Comparison of ENCODE assay signal across 21 cellular contexts in genomic region chr14:91854327-91854934, GRCh38. TPM values are rescaled to one million over a fixed set of nuclear protein-coding genes. Genes with fewer than 3 reads are reported as not detected.
A peak's percentile ranks its signal among the peaks of the same experiment; 100 is the strongest.
DNase-seq lines count a peak whose midpoint lies in the region; ATAC-seq and TF ChIP-seq lines count a peak whose summit lies in the region.
"Had no signal": no experiment of that assay in that cellular context is flagged by ENCODE, and none has a peak within 500 bp of the region (broad histone marks: within the 10 kb centered on the region; RNA-seq: fewer than 3 reads in every experiment).

No MANE protein-coding gene starts in this region.

- peak overlapping the region; percentile 75 for H3K4me3 Mint-ChIP-seq in T-helper 17 cell
- H3K4me3 Mint-ChIP-seq: activated naive CD8-positive, alpha-beta T cell treated with anti-CD3 and anti-CD28 coated beads, Interleukin-2, amount 10 ng/mL, durations not matched to agents 7 days and 5 days; activated T-helper 1 cell treated with anti-CD3 and anti-CD28 coated beads, Interleukin-12 subunit alpha, Interleukin-12 subunit beta, Interleukin-2, Interleukin-4 antibody, amounts not matched to agents 30 ng/mL and 10 ng/mL and 1 ng/mL, durations not matched to agents 14 hours and 24 hours and 36 hours had no signal

- ATAC-seq in Right ventricle myocardium superior (ENCODE audit: poor library complexity) (peak; percentile 26), T-helper 17 cell (no peak), left ventricle myocardium superior (peak; percentile 53), thoracic aorta (ENCODE audit: insufficient number of reproducible peaks, low FRiP score, low read depth) (no peak), foreskin keratinocyte (no peak)
- ATAC-seq: left colon had no signal

- H3K27ac ChIP-seq in thoracic aorta (peak overlapping the region; percentile 65 to 72), foreskin keratinocyte (no peak overlapping the region)
- H3K27ac ChIP-seq: brain microvascular endothelial cell, colonic mucosa, Peyer's patch, WERI-Rb-1 had no signal

- no peaks in the 10 kb centered on the region for H3K27me3 Mint-ChIP-seq in T-helper 17 cell
- H3K27me3 Mint-ChIP-seq: activated naive CD8-positive, alpha-beta T cell treated with anti-CD3 and anti-CD28 coated beads, Interleukin-2, amount 10 ng/mL, durations not matched to agents 7 days and 5 days had no signal

- H3K27me3 ChIP-seq in thoracic aorta (replicated peaks; ENCODE audit: insufficient read depth) = no peaks in the 10 kb centered on the region
- peaks cover 13% of the 10 kb centered on the region for H3K27me3 ChIP-seq in foreskin keratinocyte
- H3K27me3 ChIP-seq: brain microvascular endothelial cell, colonic mucosa, Peyer's patch, testis had no signal

- H3K36me3 Mint-ChIP-seq in T-helper 17 cell (ENCODE audit: low read depth) = peaks cover 14% of the 10 kb centered on the region

- in situ Hi-C loops in G401 (cut with HindIII; ENCODE audit: low sequenced_read_pairs) = no loop called here

- H3K4me3 ChIP-seq in thoracic aorta = no peak overlapping the region
- H3K4me3 ChIP-seq: colonic mucosa, HAP-1, Peyer's patch, testis had no signal

- H3K9me3 ChIP-seq in T-helper 17 cell (ENCODE audit: control insufficient read depth, low read length, poor library complexity, severe bottlenecking) = peaks cover 2% of the 10 kb centered on the region
- no peaks in the 10 kb centered on the region for H3K9me3 ChIP-seq in thoracic aorta
- H3K9me3 ChIP-seq: colonic mucosa, HAP-1, Peyer's patch, testis had no signal

- no peaks in the 10 kb centered on the region for H3K36me3 ChIP-seq in thoracic aorta
- H3K36me3 ChIP-seq: brain microvascular endothelial cell, colonic mucosa, HAP-1, Peyer's patch, WERI-Rb-1 had no signal

- intact Hi-C loops in Right ventricle myocardium superior (cut with DNase I) (no loop called here), cardiac septum (cut with DNase I) (no loop called here), left ventricle myocardium superior (cut with micrococcal nuclease) (no loop called here)

- no peak for DNase-seq in Right ventricle myocardium superior
- DNase-seq in cardiac septum (ENCODE audit: low spot score) = no peak
- DNase-seq in T-helper 17 cell = no peak
- no peak for DNase-seq in left ventricle myocardium superior
- DNase-seq in thoracic aorta (ENCODE audit: low spot score) = no peak
- DNase-seq in NCI-H82 treated with DMSO at 0.1 percent for 48 hours (lab: John Stamatoyannopoulos, UW; ENCODE audit: unreplicated experiment) = no peak
- DNase-seq in G401 (ENCODE audit: low spot score) = no peak
- no peak for DNase-seq in foreskin keratinocyte
- DNase-seq: activated naive CD8-positive, alpha-beta T cell treated with anti-CD3 and anti-CD28 coated beads, Interleukin-2, amount 10 ng/mL, durations not matched to agents 7 days and 5 days; brain microvascular endothelial cell; colonic mucosa; GDM1; left colon; midbrain; NCI-H2081; NK-92 treated with Interleukin-12 subunit alpha and Interleukin-12 subunit beta, amount 100 ng/mL, for 24 hours; Peyer's patch; testis; WERI-Rb-1 had no signal

- peak overlapping the region; percentile 90 for H3K27ac Mint-ChIP-seq in T-helper 17 cell
- H3K27ac Mint-ChIP-seq: activated naive CD8-positive, alpha-beta T cell treated with anti-CD3 and anti-CD28 coated beads, Interleukin-2, amount 10 ng/mL, durations not matched to agents 7 days and 5 days; activated T-helper 1 cell treated with anti-CD3 and anti-CD28 coated beads, Interleukin-12 subunit alpha, Interleukin-12 subunit beta, Interleukin-2, Interleukin-4 antibody, amounts not matched to agents 30 ng/mL and 10 ng/mL and 1 ng/mL, durations not matched to agents 14 hours and 24 hours and 36 hours had no signal

- peaks cover 20 to 52% of the 10 kb centered on the region in 2 donors for H3K4me1 ChIP-seq in thoracic aorta (ENCODE audit: control insufficient read depth in 1 of 2, low read depth in 2 of 2)
- H3K4me1 ChIP-seq in foreskin keratinocyte = no peaks in the 10 kb centered on the region
- H3K4me1 ChIP-seq: colonic mucosa, HAP-1, Peyer's patch had no signal

- peaks cover 54% of the 10 kb centered on the region for H3K4me1 Mint-ChIP-seq in T-helper 17 cell

- TF ChIP-seq CTCF in thoracic aorta (IDR thresholded peaks at IDR 0.05) (no peak), foreskin keratinocyte (conservative IDR thresholded peaks at IDR 0.05) (no peak)

RNA-seq across cellular contexts. Expression of gene TC2N, which starts 12.9 kb away (rescaled TPM):
- total RNA-seq in Right ventricle myocardium superior (11.1 TPM), cardiac septum (1.7 TPM), T-helper 17 cell (100 to 1,000 TPM; 178 to 214 TPM), left ventricle myocardium superior (9.2 TPM), thoracic aorta (100 to 1,000 TPM; 146 to 172 TPM), foreskin keratinocyte (16.7 and 22.8 TPM in 2 replicates)
- total RNA-seq in G401 (2014; rRNA removed; shearing (Covaris generic)) = not detected in 2 replicates
- 7.3 and 7.4 TPM in 2 replicates for polyA plus RNA-seq in foreskin keratinocyte

Comparison
In these comparisons a context has a peak if more than half of its experiments do, and no peak if none do; other contexts are left out.
1. ATAC-seq: peak in Right ventricle myocardium superior (single experiment) and left ventricle myocardium superior (single experiment); none in T-helper 17 cell (single experiment), thoracic aorta (single experiment) and foreskin keratinocyte (single experiment).